Comparison of ENCODE assay signal across 18 cellular contexts in the genomic region with DNA sequence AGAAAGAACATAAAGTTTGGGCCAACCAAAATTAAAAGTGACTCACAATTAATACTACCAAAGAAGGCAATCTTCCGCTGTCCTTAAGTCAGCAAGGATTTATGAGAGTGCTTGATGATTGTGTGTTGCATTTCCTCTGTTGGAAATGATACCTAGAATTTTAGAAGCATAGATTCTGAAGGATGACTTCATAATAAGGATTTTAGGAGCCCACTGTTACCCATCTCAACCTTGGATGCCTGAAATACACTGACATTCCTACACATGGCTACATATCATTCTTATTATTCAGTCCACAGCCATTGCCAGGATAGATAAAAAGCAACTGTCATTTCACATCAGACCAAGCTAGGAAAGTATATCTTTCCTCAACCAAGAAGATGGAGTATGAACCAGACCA.
"Had no signal": no experiment of that assay in that cellular context is flagged by ENCODE, and none has a peak within 500 bp of the region (broad histone marks: within the 10 kb centered on the region; RNA-seq: fewer than 3 reads in every experiment).

No MANE protein-coding gene starts in this region.

- DNase-seq: colonic mucosa; effector CD4-positive, alpha-beta T cell; endodermal cell; erythroblast; gastrocnemius medialis; heart right ventricle; hypothalamus; kidney glomerular epithelial cell; mammary epithelial cell; naive thymus-derived CD4-positive, alpha-beta T cell; nephron progenitor cell; stimulated activated CD4-positive, alpha-beta T cell treated with anti-CD3 and anti-CD28 coated beads, Interleukin-2, amount 100 ng/mL, for 24 hours; stimulated activated CD4-positive, alpha-beta T cell treated with anti-CD3 and anti-CD28 coated beads, Interleukin-4, amount 100 ng/mL, for 4 hours; stimulated activated naive CD4-positive, alpha-beta T cell; trophoblast cell had no signal

- H3K27me3 ChIP-seq: colonic mucosa, gastrocnemius medialis, heart right ventricle had no signal

- H3K27ac ChIP-seq: colonic mucosa, gastrocnemius medialis, heart right ventricle, skin epidermis had no signal

- H3K4me1 ChIP-seq: colonic mucosa, gastrocnemius medialis, heart right ventricle had no signal

- H3K36me3 ChIP-seq: colonic mucosa, gastrocnemius medialis, heart right ventricle had no signal

- H3K9me3 ChIP-seq: colonic mucosa had no signal

- H3K4me3 ChIP-seq: colonic mucosa, gastrocnemius medialis, heart right ventricle, skin epidermis had no signal

- ATAC-seq: gastrocnemius medialis; heart right ventricle; left lobe of liver; naive thymus-derived CD4-positive, alpha-beta T cell; sciatic nerve had no signal
